8 cellular contexts compared by ENCODE assay signal in genomic region chr9:136848393-136849037, GRCh38. TPM values are rescaled to one million over a fixed set of nuclear protein-coding genes. Genes with fewer than 3 reads are reported as not detected.
DNase-seq lines count a peak whose midpoint lies in the region; ATAC-seq and TF ChIP-seq lines count a peak whose summit lies in the region.

No MANE protein-coding gene starts in this region.

- intact Hi-C loops in breast epithelium (cut with DNase I; ENCODE audit: low total_unique reads), result no loop called here

- TF ChIP-seq POLR2A in Peyer's patch (IDR thresholded peaks at IDR 0.05) (no peak), breast epithelium (IDR thresholded peaks at IDR 0.05) (no peak)

- peaks cover 0 to 16% of the 10 kb centered on the region in 2 donors for H3K27me3 ChIP-seq in Peyer's patch
- H3K27me3 ChIP-seq in breast epithelium, result peaks cover 15 to 32% of the 10 kb centered on the region in 2 donors

- H3K27ac ChIP-seq in Peyer's patch (peak overlapping the region; percentile 85 to 97 (median 92)), breast epithelium (peak overlapping the region; percentile 78 to 95)

- DNase-seq in DMS114 treated with DMSO at 0.1 percent for 48 hours (lab: John Stamatoyannopoulos, UW; ENCODE audit: unreplicated experiment) (peak; percentile 54), Peyer's patch (peak; percentile 27 to 75 (median 67)), breast epithelium (ENCODE audit: low spot score in 2 of 2) (no peak), left lobe of liver (ENCODE audit: low spot score) (peak; percentile 66), SW 1271 (lab: John Stamatoyannopoulos, UW) (no peak)
- DNase-seq in stimulated activated naive CD8-positive, alpha-beta T cell treated with anti-CD3 and anti-CD28 coated beads, Interleukin-15, Interleukin-2, amounts not matched to agents 100 U/mL and 50 U/mL, for 24 hours, result peak; percentile 47

- H3K4me3 ChIP-seq in Peyer's patch, result peak overlapping the region; percentile 73 to 84 (median 78)
- peak overlapping the region; percentile 70 to 91 (median 78) for H3K4me3 ChIP-seq in breast epithelium

- H3K4me1 ChIP-seq in Peyer's patch, result peaks cover 14 to 53% (median 30%) of the 10 kb centered on the region in 4 donors
- H3K4me1 ChIP-seq in breast epithelium, result peaks cover 9 to 28% of the 10 kb centered on the region in 2 donors

- H3K9me3 ChIP-seq in Peyer's patch (no peaks in the 10 kb centered on the region), breast epithelium (no peaks in the 10 kb centered on the region)

- ATAC-seq in HG02588 (IDR thresholded peaks at IDR 0.05; ENCODE audit: unreplicated experiment) (peak; percentile 8), left lobe of liver (peak; percentile 14), HG03457 (IDR thresholded peaks at IDR 0.05; ENCODE audit: unreplicated experiment) (no peak)
- ATAC-seq in stimulated activated naive CD8-positive, alpha-beta T cell treated with anti-CD3 and anti-CD28 coated beads, Interleukin-15, Interleukin-2, amounts not matched to agents 100 U/mL and 50 U/mL, for 24 hours, result no peak

- TF ChIP-seq CTCF in Peyer's patch (IDR thresholded peaks at IDR 0.05), result peak in 1 of 6 experiments; percentile 7
- no peak for TF ChIP-seq CTCF in breast epithelium (IDR thresholded peaks at IDR 0.05)

- H3K36me3 ChIP-seq in Peyer's patch (peaks cover 0 to 11% (median 0%) of the 10 kb centered on the region in 3 donors), breast epithelium (no peaks in the 10 kb centered on the region)

RNA-seq across cellular contexts. Expression of gene PHPT1, which starts 0.7 kb away (rescaled TPM):
- 100 to 1,000 TPM in 2 of 4 donors, 10 to 100 TPM in 2; 66.0 to 120 (median 96.5) TPM for total RNA-seq in Peyer's patch
- 10 to 100 TPM; 43.2 to 70.8 (median 52.5) TPM for total RNA-seq in breast epithelium
- 58.2 TPM for total RNA-seq in left lobe of liver

RNA-seq across cellular contexts. Expression of gene MAMDC4, which starts 3.6 kb away (rescaled TPM):
- total RNA-seq in Peyer's patch (10 to 100 TPM; 30.8 to 50.4 (median 41.4) TPM), breast epithelium (1 to 10 TPM in 2 of 3 donors, under 1 TPM in 1; 0.64 to 5.6 (median 3.4) TPM), left lobe of liver (28.6 TPM)

RNA-seq across cellular contexts. Expression of gene AJM1, which starts 6.2 kb away (rescaled TPM):
- total RNA-seq in Peyer's patch (10 to 100 TPM in 2 of 4 donors, 1 to 10 TPM in 2; 4.1 to 17.4 (median 9.2) TPM), breast epithelium (1 to 10 TPM; 1.0 to 2.3 (median 1.1) TPM), left lobe of liver (4.1 TPM)

RNA-seq across cellular contexts. Expression of gene EDF1, which starts 17.6 kb away (rescaled TPM):
- total RNA-seq in Peyer's patch (100 to 1,000 TPM; 299 to 676 (median 475) TPM), breast epithelium (100 to 1,000 TPM; 334 to 365 (median 365) TPM), left lobe of liver (232 TPM)

RNA-seq across cellular contexts. Expression of gene TRAF2, which starts 37.8 kb away (rescaled TPM):
- total RNA-seq in Peyer's patch (10 to 100 TPM; 17.5 to 75.1 (median 22.2) TPM), breast epithelium (1 to 10 TPM; 3.4 to 8.9 (median 8.5) TPM), left lobe of liver (7.4 TPM)

Comparison
In these comparisons a context has a peak if more than half of its experiments do, and no peak if none do; other contexts are left out.
1. DNase-seq: peak in DMS114 treated with DMSO at 0.1 percent for 48 hours (single experiment), Peyer's patch (3 of 3), left lobe of liver (single experiment) and stimulated activated naive CD8-positive, alpha-beta T cell treated with anti-CD3 and anti-CD28 coated beads, Interleukin-15, Interleukin-2, amounts not matched to agents 100 U/mL and 50 U/mL, for 24 hours (single experiment); none in breast epithelium (0 of 2) and SW 1271 (0 of 2).
2. ATAC-seq: peak in HG02588 (single experiment) and left lobe of liver (single experiment); none in stimulated activated naive CD8-positive, alpha-beta T cell treated with anti-CD3 and anti-CD28 coated beads, Interleukin-15, Interleukin-2, amounts not matched to agents 100 U/mL and 50 U/mL, for 24 hours (single experiment) and HG03457 (single experiment).